1 cellular context compared by ENCODE assay signal in the genomic region with DNA sequence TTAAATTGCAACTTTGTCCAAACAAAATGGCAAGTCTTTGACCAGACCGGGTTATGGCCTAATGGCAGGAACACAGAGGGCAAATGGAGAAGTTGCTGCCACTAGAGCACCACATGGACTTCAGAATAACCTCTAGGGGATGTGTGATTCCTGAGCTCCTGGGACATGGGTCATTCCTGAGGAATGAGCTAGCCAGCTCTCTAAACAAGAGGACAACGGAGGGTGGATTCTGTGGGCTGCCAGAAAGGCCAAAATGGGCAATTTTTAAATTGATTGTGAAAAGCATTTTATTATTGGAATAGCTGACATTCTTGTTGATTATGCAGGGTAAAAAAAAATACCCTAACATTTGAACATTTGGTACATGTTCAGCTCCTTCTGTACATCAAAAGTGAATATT.
TF ChIP-seq lines count a peak whose summit lies in the region.

No MANE protein-coding gene starts in this region.

TF ChIP-seq in HepG2, 621 proteins besides CTCF, POLR2A, EP300 and RAD21 (continued from another document and continues in another):
- TF ChIP-seq, protein P1, sequence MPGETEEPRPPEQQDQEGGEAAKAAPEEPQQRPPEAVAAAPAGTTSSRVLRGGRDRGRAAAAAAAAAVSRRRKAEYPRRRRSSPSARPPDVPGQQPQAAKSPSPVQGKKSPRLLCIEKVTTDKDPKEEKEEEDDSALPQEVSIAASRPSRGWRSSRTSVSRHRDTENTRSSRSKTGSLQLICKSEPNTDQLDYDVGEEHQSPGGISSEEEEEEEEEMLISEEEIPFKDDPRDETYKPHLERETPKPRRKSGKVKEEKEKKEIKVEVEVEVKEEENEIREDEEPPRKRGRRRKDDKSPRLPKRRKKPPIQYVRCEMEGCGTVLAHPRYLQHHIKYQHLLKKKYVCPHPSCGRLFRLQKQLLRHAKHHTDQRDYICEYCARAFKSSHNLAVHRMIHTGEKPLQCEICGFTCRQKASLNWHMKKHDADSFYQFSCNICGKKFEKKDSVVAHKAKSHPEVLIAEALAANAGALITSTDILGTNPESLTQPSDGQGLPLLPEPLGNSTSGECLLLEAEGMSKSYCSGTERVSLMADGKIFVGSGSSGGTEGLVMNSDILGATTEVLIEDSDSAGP (CRISPR knock-in tag; IDR thresholded peaks at IDR 0.05; ENCODE audit: borderline replicate concordance) = no peak
- TF ChIP-seq ZNF382 (CRISPR knock-in tag; IDR thresholded peaks at IDR 0.05; ENCODE audit: borderline replicate concordance) = no peak
- TF ChIP-seq SMC3 (IDR thresholded peaks at IDR 0.05; ENCODE audit: low read length) = peak; percentile 64
- TF ChIP-seq TBP (CRISPR knock-in tag; IDR thresholded peaks at IDR 0.05) = no peak
- TF ChIP-seq AKNA (CRISPR knock-in tag; IDR thresholded peaks at IDR 0.05; ENCODE audit: borderline replicate concordance) = no peak
- TF ChIP-seq MEIS2 (CRISPR knock-in tag; IDR thresholded peaks at IDR 0.05) = no peak
- no peak for TF ChIP-seq FOXP4 (CRISPR knock-in tag; IDR thresholded peaks at IDR 0.05)
- no peak for TF ChIP-seq POLR2AphosphoS2 (IDR thresholded peaks at IDR 0.05; ENCODE audit: low read depth, low read length)
- no peak for TF ChIP-seq GABPB1 (CRISPR knock-in tag; IDR thresholded peaks at IDR 0.05)
- no peak for TF ChIP-seq CBX5 (CRISPR knock-in tag; IDR thresholded peaks at IDR 0.05; ENCODE audit: borderline replicate concordance)
- TF ChIP-seq, protein P2, sequence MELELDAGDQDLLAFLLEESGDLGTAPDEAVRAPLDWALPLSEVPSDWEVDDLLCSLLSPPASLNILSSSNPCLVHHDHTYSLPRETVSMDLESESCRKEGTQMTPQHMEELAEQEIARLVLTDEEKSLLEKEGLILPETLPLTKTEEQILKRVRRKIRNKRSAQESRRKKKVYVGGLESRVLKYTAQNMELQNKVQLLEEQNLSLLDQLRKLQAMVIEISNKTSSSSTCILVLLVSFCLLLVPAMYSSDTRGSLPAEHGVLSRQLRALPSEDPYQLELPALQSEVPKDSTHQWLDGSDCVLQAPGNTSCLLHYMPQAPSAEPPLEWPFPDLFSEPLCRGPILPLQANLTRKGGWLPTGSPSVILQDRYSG (CRISPR knock-in tag; IDR thresholded peaks at IDR 0.05) = no peak
- TF ChIP-seq FLYWCH1 (CRISPR knock-in tag; IDR thresholded peaks at IDR 0.05) = no peak
- no peak for TF ChIP-seq ZFP1 (CRISPR knock-in tag; IDR thresholded peaks at IDR 0.05)
- no peak for TF ChIP-seq ZNF839 (CRISPR knock-in tag; IDR thresholded peaks at IDR 0.05; ENCODE audit: borderline replicate concordance)
- TF ChIP-seq SKI (IDR thresholded peaks at IDR 0.05; ENCODE audit: partially characterized antibody) = no peak
- TF ChIP-seq ZNF615 (CRISPR knock-in tag; IDR thresholded peaks at IDR 0.05; ENCODE audit: borderline replicate concordance) = no peak
- no peak for TF ChIP-seq ELF4 (CRISPR knock-in tag; IDR thresholded peaks at IDR 0.05; ENCODE audit: borderline replicate concordance)
- TF ChIP-seq RNF2 (conservative IDR thresholded peaks at IDR 0.05; ENCODE audit: low read depth) = no peak
- TF ChIP-seq ISL2 (CRISPR knock-in tag; IDR thresholded peaks at IDR 0.05) = no peak
- TF ChIP-seq, protein P3, sequence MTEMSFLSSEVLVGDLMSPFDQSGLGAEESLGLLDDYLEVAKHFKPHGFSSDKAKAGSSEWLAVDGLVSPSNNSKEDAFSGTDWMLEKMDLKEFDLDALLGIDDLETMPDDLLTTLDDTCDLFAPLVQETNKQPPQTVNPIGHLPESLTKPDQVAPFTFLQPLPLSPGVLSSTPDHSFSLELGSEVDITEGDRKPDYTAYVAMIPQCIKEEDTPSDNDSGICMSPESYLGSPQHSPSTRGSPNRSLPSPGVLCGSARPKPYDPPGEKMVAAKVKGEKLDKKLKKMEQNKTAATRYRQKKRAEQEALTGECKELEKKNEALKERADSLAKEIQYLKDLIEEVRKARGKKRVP (CRISPR knock-in tag; IDR thresholded peaks at IDR 0.05) = no peak
- TF ChIP-seq HHEX (CRISPR knock-in tag; IDR thresholded peaks at IDR 0.05) = no peak
- TF ChIP-seq IRX3 (CRISPR knock-in tag; IDR thresholded peaks at IDR 0.05; ENCODE audit: borderline replicate concordance, low read depth) = no peak
- TF ChIP-seq SOX6 (IDR thresholded peaks at IDR 0.05) = no peak
- peak; percentile 44 for TF ChIP-seq SOX6 (CRISPR knock-in tag; IDR thresholded peaks at IDR 0.05)
- TF ChIP-seq FOXO1 (CRISPR knock-in tag; IDR thresholded peaks at IDR 0.05) = no peak
- TF ChIP-seq, protein P4, sequence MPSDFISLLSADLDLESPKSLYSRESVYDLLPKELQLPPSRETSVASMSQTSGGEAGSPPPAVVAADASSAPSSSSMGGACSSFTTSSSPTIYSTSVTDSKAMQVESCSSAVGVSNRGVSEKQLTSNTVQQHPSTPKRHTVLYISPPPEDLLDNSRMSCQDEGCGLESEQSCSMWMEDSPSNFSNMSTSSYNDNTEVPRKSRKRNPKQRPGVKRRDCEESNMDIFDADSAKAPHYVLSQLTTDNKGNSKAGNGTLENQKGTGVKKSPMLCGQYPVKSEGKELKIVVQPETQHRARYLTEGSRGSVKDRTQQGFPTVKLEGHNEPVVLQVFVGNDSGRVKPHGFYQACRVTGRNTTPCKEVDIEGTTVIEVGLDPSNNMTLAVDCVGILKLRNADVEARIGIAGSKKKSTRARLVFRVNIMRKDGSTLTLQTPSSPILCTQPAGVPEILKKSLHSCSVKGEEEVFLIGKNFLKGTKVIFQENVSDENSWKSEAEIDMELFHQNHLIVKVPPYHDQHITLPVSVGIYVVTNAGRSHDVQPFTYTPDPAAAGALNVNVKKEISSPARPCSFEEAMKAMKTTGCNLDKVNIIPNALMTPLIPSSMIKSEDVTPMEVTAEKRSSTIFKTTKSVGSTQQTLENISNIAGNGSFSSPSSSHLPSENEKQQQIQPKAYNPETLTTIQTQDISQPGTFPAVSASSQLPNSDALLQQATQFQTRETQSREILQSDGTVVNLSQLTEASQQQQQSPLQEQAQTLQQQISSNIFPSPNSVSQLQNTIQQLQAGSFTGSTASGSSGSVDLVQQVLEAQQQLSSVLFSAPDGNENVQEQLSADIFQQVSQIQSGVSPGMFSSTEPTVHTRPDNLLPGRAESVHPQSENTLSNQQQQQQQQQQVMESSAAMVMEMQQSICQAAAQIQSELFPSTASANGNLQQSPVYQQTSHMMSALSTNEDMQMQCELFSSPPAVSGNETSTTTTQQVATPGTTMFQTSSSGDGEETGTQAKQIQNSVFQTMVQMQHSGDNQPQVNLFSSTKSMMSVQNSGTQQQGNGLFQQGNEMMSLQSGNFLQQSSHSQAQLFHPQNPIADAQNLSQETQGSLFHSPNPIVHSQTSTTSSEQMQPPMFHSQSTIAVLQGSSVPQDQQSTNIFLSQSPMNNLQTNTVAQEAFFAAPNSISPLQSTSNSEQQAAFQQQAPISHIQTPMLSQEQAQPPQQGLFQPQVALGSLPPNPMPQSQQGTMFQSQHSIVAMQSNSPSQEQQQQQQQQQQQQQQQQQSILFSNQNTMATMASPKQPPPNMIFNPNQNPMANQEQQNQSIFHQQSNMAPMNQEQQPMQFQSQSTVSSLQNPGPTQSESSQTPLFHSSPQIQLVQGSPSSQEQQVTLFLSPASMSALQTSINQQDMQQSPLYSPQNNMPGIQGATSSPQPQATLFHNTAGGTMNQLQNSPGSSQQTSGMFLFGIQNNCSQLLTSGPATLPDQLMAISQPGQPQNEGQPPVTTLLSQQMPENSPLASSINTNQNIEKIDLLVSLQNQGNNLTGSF (CRISPR knock-in tag; IDR thresholded peaks at IDR 0.05) = no peak
- TF ChIP-seq, protein P5, sequence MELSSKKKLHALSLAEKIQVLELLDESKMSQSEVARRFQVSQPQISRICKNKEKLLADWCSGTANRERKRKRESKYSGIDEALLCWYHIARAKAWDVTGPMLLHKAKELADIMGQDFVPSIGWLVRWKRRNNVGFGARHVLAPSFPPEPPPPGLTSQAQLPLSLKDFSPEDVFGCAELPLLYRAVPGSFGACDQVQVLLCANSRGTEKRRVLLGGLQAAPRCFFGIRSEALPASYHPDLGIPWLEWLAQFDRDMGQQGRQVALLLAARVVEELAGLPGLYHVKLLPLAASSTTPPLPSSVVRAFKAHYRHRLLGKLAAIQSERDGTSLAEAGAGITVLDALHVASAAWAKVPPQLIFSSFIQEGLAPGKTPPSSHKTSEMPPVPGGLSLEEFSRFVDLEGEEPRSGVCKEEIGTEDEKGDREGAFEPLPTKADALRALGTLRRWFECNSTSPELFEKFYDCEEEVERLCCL (CRISPR knock-in tag; IDR thresholded peaks at IDR 0.05; ENCODE audit: borderline replicate concordance) = no peak
- no peak for TF ChIP-seq ZNF782 (CRISPR knock-in tag; IDR thresholded peaks at IDR 0.05; ENCODE audit: borderline replicate concordance)
- TF ChIP-seq MAF1 (CRISPR knock-in tag; IDR thresholded peaks at IDR 0.05; ENCODE audit: borderline replicate concordance) = no peak
- TF ChIP-seq MIER3 (CRISPR knock-in tag; IDR thresholded peaks at IDR 0.05; ENCODE audit: borderline replicate concordance) = no peak
- no peak for TF ChIP-seq TCF7 (IDR thresholded peaks at IDR 0.05; ENCODE audit: low read depth)
- TF ChIP-seq HNF1B (CRISPR knock-in tag; IDR thresholded peaks at IDR 0.05) = no peak
- TF ChIP-seq ZSCAN9 (CRISPR knock-in tag; IDR thresholded peaks at IDR 0.05; ENCODE audit: borderline replicate concordance) = no peak
- TF ChIP-seq RARG (CRISPR knock-in tag; IDR thresholded peaks at IDR 0.05; ENCODE audit: low read depth) = no peak
- peak; percentile 18; the same call in 1 of the 2 replicates for TF ChIP-seq FOSL2 (CRISPR knock-in tag; IDR thresholded peaks at IDR 0.05)
- TF ChIP-seq, protein P6, sequence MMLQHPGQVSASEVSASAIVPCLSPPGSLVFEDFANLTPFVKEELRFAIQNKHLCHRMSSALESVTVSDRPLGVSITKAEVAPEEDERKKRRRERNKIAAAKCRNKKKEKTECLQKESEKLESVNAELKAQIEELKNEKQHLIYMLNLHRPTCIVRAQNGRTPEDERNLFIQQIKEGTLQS (CRISPR knock-in tag; IDR thresholded peaks at IDR 0.05) = no peak
- no peak for TF ChIP-seq EED (CRISPR knock-in tag; IDR thresholded peaks at IDR 0.05)
- no peak for TF ChIP-seq MED1 (CRISPR knock-in tag; IDR thresholded peaks at IDR 0.05)
- TF ChIP-seq SALL1 (CRISPR knock-in tag; IDR thresholded peaks at IDR 0.05) = peak; percentile 26; the same call in 1 of the 2 replicates
